Comparison of ENCODE assay signal across 11 cellular contexts in genomic region chr10:72295330-72295910, GRCh38. TPM values are rescaled to one million over a fixed set of nuclear protein-coding genes. Genes with fewer than 3 reads are reported as not detected.
DNase-seq lines count a peak whose midpoint lies in the region; ATAC-seq, FAIRE-seq and TF ChIP-seq lines count a peak whose summit lies in the region.
"Had no signal": no experiment of that assay in that cellular context is flagged by ENCODE, and none has a peak within 500 bp of the region (broad histone marks: within the 10 kb centered on the region; RNA-seq: fewer than 3 reads in every experiment).

No MANE protein-coding gene starts in this region.

- no peaks in the 10 kb centered on the region for H3K27me3 Mint-ChIP-seq in T-cell
- no peaks in the 10 kb centered on the region for H3K27me3 Mint-ChIP-seq in stimulated activated naive CD8-positive, alpha-beta T cell treated with anti-CD3 and anti-CD28 coated beads, Interleukin-15, Interleukin-2, amounts not matched to agents 100 ng/mL and 50 ng/mL, for 24 hours

- no peaks in the 10 kb centered on the region for H3K9me3 Mint-ChIP-seq in T-cell
- no peaks in the 10 kb centered on the region for H3K9me3 Mint-ChIP-seq in stimulated activated naive CD8-positive, alpha-beta T cell treated with anti-CD3 and anti-CD28 coated beads, Interleukin-15, Interleukin-2, amounts not matched to agents 100 ng/mL and 50 ng/mL, for 24 hours
- H3K9me3 Mint-ChIP-seq: mesothelial cell of epicardium had no signal

- no peak overlapping the region for H3K4me3 ChIP-seq in fibroblast of lung (replicated peaks in 1 of 4; ENCODE audit: control extremely low read depth in 1 of 4, insufficient read depth in 1 of 4, low read depth in 3 of 4, low read length in 4 of 4)
- H3K4me3 ChIP-seq: hepatocyte had no signal

- no peak for FAIRE-seq in H54 (lab: Jason Lieb, UNC)

- intact Hi-C loops in posterior cingulate gyrus (cut with DNase I), result no loop called here

- CTCF ChIA-PET in T-cell (lab: Charles Lee), result no interaction called here

- peak overlapping the region in 1 of 3 donors; percentile 46 for H3K4me3 Mint-ChIP-seq in T-cell
- peak overlapping the region; percentile 61 for H3K4me3 Mint-ChIP-seq in stimulated activated naive CD8-positive, alpha-beta T cell treated with anti-CD3 and anti-CD28 coated beads, Interleukin-15, Interleukin-2, amounts not matched to agents 100 ng/mL and 50 ng/mL, for 24 hours

- no peak overlapping the region for H3K4me2 ChIP-seq in fibroblast of lung (ENCODE audit: extremely low read depth, insufficient read depth, low read length)
- H3K4me2 ChIP-seq: hepatocyte had no signal

- H3K79me2 ChIP-seq in fibroblast of lung (ENCODE audit: control insufficient read depth, insufficient read depth, low read length), result no peaks in the 10 kb centered on the region
- H3K79me2 ChIP-seq: hepatocyte had no signal

- no peak overlapping the region for H3K9ac ChIP-seq in fibroblast of lung (ENCODE audit: insufficient read depth, low read length)

- H3K27me3 ChIP-seq in fibroblast of lung (ENCODE audit: control insufficient read depth, insufficient read depth, low read length), result no peaks in the 10 kb centered on the region
- H3K27me3 ChIP-seq: hepatocyte had no signal

- peaks cover 11% of the 10 kb centered on the region for H3K4me1 ChIP-seq in fibroblast of lung (ENCODE audit: control insufficient read depth, extremely low read depth, insufficient read depth, low read length)

- no peak for TF ChIP-seq POLR2A in H54 (IDR thresholded peaks at IDR 0.05; ENCODE audit: low read depth, low read length)

- POLR2A ChIA-PET in T-cell (lab: Charles Lee), result interaction anchor here (0.7 to 1.2 kb wide), 3 partner anchors 20 to 208 kb away, joined by 3 to 6 read pairs (median 6); no protein-coding TSS in a partner anchor

- H2AFZ ChIP-seq in fibroblast of lung (ENCODE audit: low read length), result no peak overlapping the region
- H2AFZ ChIP-seq: hepatocyte had no signal

- peaks cover 63 to 76% (median 74%) of the 10 kb centered on the region in 3 donors for H3K4me1 Mint-ChIP-seq in T-cell
- peaks cover 81% of the 10 kb centered on the region for H3K4me1 Mint-ChIP-seq in stimulated activated naive CD8-positive, alpha-beta T cell treated with anti-CD3 and anti-CD28 coated beads, Interleukin-15, Interleukin-2, amounts not matched to agents 100 ng/mL and 50 ng/mL, for 24 hours (ENCODE audit: low read depth)

- TF ChIP-seq CTCF in fibroblast of lung (conservative IDR thresholded peaks at IDR 0.05 in 1 of 2, IDR thresholded peaks at IDR 0.05 in 1 of 2; ENCODE audit: low read depth in 1 of 2, low read length in 2 of 2), result no peak

- H4K20me1 ChIP-seq in fibroblast of lung (ENCODE audit: control insufficient read depth, extremely low read depth, insufficient read depth, low read length), result no peaks in the 10 kb centered on the region

- DNase-seq in activated CD8-positive, alpha-beta memory T cell treated with anti-CD3 and anti-CD28 coated beads, Interleukin-2, amount 50 U/mL, for 48 hours, result peak; percentile 80
- DNase-seq in activated CD8-positive, alpha-beta memory T cell treated with anti-CD3 and anti-CD28 coated beads for 24 hours, result no peak
- DNase-seq in T-cell, result no peak
- DNase-seq in fibroblast of lung (ENCODE audit: low read depth in 2 of 2), result no peak
- no peak for DNase-seq in H54 (ENCODE audit: insufficient read length, low spot score)
- DNase-seq in A172 (ENCODE audit: low spot score), result no peak
- DNase-seq in posterior cingulate gyrus, result no peak
- DNase-seq: KBM-7 had no signal

- no peak for ATAC-seq in T-cell (replicated peaks in 1 of 4)

- peak overlapping the region; percentile 96 for H3K27ac ChIP-seq in fibroblast of lung (ENCODE audit: insufficient read depth, low read length)
- H3K27ac ChIP-seq: hepatocyte had no signal

- no peaks in the 10 kb centered on the region for H3K36me3 ChIP-seq in fibroblast of lung (ENCODE audit: control insufficient read depth, insufficient read depth, low read length)

- H3K9me3 ChIP-seq in fibroblast of lung (ENCODE audit: control insufficient read depth, insufficient read depth, low read depth, low read length), result no peaks in the 10 kb centered on the region

- peaks cover 3% of the 10 kb centered on the region for H3K36me3 Mint-ChIP-seq in T-cell
- peaks cover 6% of the 10 kb centered on the region for H3K36me3 Mint-ChIP-seq in stimulated activated naive CD8-positive, alpha-beta T cell treated with anti-CD3 and anti-CD28 coated beads, Interleukin-15, Interleukin-2, amounts not matched to agents 100 ng/mL and 50 ng/mL, for 24 hours (ENCODE audit: low read depth)
- H3K36me3 Mint-ChIP-seq: mesothelial cell of epicardium had no signal

- H3K27ac Mint-ChIP-seq in T-cell, result peak overlapping the region; percentile 91
- H3K27ac Mint-ChIP-seq in stimulated activated naive CD8-positive, alpha-beta T cell treated with anti-CD3 and anti-CD28 coated beads, Interleukin-15, Interleukin-2, amounts not matched to agents 100 ng/mL and 50 ng/mL, for 24 hours, result peak overlapping the region; percentile 100

RNA-seq across cellular contexts. Expression of gene DDIT4, which starts 21.7 kb away (rescaled TPM):
- total RNA-seq in T-cell (100 to 1,000 TPM in 2 of 5 donors, 10 to 100 TPM in 3; 39.9 to 326 (median 52.1) TPM), fibroblast of lung (662 and 712 TPM in 2 replicates)
- 26.3 and 51.3 TPM in 2 replicates for polyA plus RNA-seq in fibroblast of lung
- polyA plus RNA-seq in fibroblast of lung (2012), result 41.9 and 71.5 TPM in 2 replicates
- polyA minus RNA-seq in fibroblast of lung (ENCODE audit: low replicate concordance), result 16.6 and 31.2 TPM in 2 replicates
- 7.8 and 14.6 TPM in 2 replicates for total RNA-seq in A172 (2014; rRNA removed; shearing (Covaris generic))

RNA-seq across cellular contexts. Expression of gene DNAJB12, which starts 59.3 kb away (rescaled TPM):
- total RNA-seq in T-cell, result 10 to 100 TPM; 27.1 to 41.4 (median 31.2) TPM
- 20.5 and 26.3 TPM in 2 replicates for total RNA-seq in fibroblast of lung
- polyA plus RNA-seq in fibroblast of lung, result 16.0 and 17.2 TPM in 2 replicates
- polyA plus RNA-seq in fibroblast of lung (2012), result 28.0 and 28.7 TPM in 2 replicates
- 36.0 and 54.5 TPM in 2 replicates for polyA minus RNA-seq in fibroblast of lung (ENCODE audit: low replicate concordance)
- total RNA-seq in A172 (2014; rRNA removed; shearing (Covaris generic)), result 33.1 and 34.6 TPM in 2 replicates
